ENCODE assay signal across 13 cellular contexts in the genomic region with DNA sequence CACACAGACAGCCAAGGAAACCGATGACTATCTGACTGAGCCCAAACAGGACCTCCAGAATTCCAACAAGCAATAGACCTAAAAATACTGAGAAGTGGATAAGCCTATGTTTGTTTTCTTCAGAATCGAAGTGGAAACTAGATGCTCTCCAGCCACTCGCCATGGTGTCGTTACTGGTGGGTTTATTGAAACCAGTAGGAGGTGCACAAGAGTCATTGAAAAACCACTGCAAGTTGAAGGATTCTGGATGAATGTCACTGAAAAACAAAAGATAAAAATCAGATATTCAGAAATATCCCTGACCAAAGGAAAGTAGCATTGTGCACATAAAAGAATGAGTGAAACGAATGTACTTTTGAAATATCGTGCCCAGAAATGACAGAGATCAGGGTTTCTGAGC. TPM values are rescaled to one million over a fixed set of nuclear protein-coding genes. Genes with fewer than 3 reads are reported as not detected.
A peak's percentile ranks its signal among the peaks of the same experiment; 100 is the strongest.
DNase-seq lines count a peak whose midpoint lies in the region; ATAC-seq and TF ChIP-seq lines count a peak whose summit lies in the region.
"Had no signal": no experiment of that assay in that cellular context is flagged by ENCODE, and none has a peak within 500 bp of the region (broad histone marks: within the 10 kb centered on the region; RNA-seq: fewer than 3 reads in every experiment).

No MANE protein-coding gene starts in this region.

- H3K4me2 ChIP-seq in neural progenitor cell, result no peak overlapping the region

- H3K4me3 ChIP-seq in neural progenitor cell, result no peak overlapping the region
- H3K4me3 ChIP-seq: esophagus muscularis mucosa, ovary, suprapubic skin had no signal

- H3K9ac ChIP-seq in neural progenitor cell, result no peak overlapping the region

- H3K27ac ChIP-seq in neural progenitor cell, result no peak overlapping the region
- H3K27ac ChIP-seq: esophagus muscularis mucosa, ovary, suprapubic skin had no signal

- H3K36me3 Mint-ChIP-seq in dendritic cell treated with granulocyte-macrophage colony-stimulating factor and Interleukin-4, amounts not matched to agents 40 ng/mL and 50 ng/mL, for 4 days (ENCODE audit: low read depth), result peaks cover 23% of the 10 kb centered on the region
- peaks cover 5% of the 10 kb centered on the region for H3K36me3 Mint-ChIP-seq in neural progenitor cell

- H3K4me1 Mint-ChIP-seq in dendritic cell treated with granulocyte-macrophage colony-stimulating factor and Interleukin-4, amounts not matched to agents 40 ng/mL and 50 ng/mL, for 4 days (ENCODE audit: low read depth), result peaks cover 21% of the 10 kb centered on the region
- H3K4me1 Mint-ChIP-seq in neural progenitor cell, result no peaks in the 10 kb centered on the region

- in situ Hi-C loops in GM13976 (cut with MboI; ENCODE audit: low sequenced_read_pairs, unreplicated experiment), result no loop called here

- TF ChIP-seq CTCF in GM12872 (IDR thresholded peaks at IDR 0.05; ENCODE audit: insufficient read depth, low read depth, low read length) (peak; percentile 39; the same call in 2 of the 3 replicates), neural progenitor cell (IDR thresholded peaks at IDR 0.05) (peak; percentile 44), GM13976 (IDR thresholded peaks at IDR 0.05; ENCODE audit: borderline replicate concordance, control extremely low read depth, extremely low read depth, insufficient read depth, missing control alignments) (no peak)

- H3K9me3 ChIP-seq in neural progenitor cell (ENCODE audit: low read depth), result no peaks in the 10 kb centered on the region
- H3K9me3 ChIP-seq: esophagus muscularis mucosa, ovary, suprapubic skin had no signal

- H3K4me1 ChIP-seq in neural progenitor cell, result no peaks in the 10 kb centered on the region

- H3F3A ChIP-seq in neural progenitor cell (ENCODE audit: low read depth), result no peaks in the 10 kb centered on the region

- H3K27me3 ChIP-seq in neural progenitor cell, result no peaks in the 10 kb centered on the region
- H3K27me3 ChIP-seq: esophagus muscularis mucosa, ovary, suprapubic skin had no signal

- intact Hi-C loops in dendritic cell treated with granulocyte-macrophage colony-stimulating factor and Interleukin-4, amounts not matched to agents 40 ng/mL and 50 ng/mL, for 4 days (cut with micrococcal nuclease), result loop anchor here (2.0 to 5.0 kb wide), 2 partner anchors 109 to 403 kb away; partner anchors contain the start of gene AGFG1

- DNase-seq in MV-4-11 (lab: John Stamatoyannopoulos, UW) (peak; percentile 12), neural progenitor cell (ENCODE audit: low spot score) (no peak), GM13976 (ENCODE audit: low spot score) (no peak), DMS53 (lab: John Stamatoyannopoulos, UW) (no peak)
- DNase-seq: EL, NCI-H1092 treated with DMSO at 0.1 percent for 48 hours, ovary had no signal

- H3K4me3 Mint-ChIP-seq in dendritic cell treated with granulocyte-macrophage colony-stimulating factor and Interleukin-4, amounts not matched to agents 40 ng/mL and 50 ng/mL, for 4 days, result no peak overlapping the region
- H3K4me3 Mint-ChIP-seq in neural progenitor cell, result no peak overlapping the region

- no peaks in the 10 kb centered on the region for H4K20me1 ChIP-seq in neural progenitor cell (ENCODE audit: low read depth)

- H3K27ac Mint-ChIP-seq in dendritic cell treated with granulocyte-macrophage colony-stimulating factor and Interleukin-4, amounts not matched to agents 40 ng/mL and 50 ng/mL, for 4 days, result peak overlapping the region; percentile 23
- no peak overlapping the region for H3K27ac Mint-ChIP-seq in neural progenitor cell

- no peaks in the 10 kb centered on the region for H3K36me3 ChIP-seq in neural progenitor cell
- H3K36me3 ChIP-seq: ovary had no signal

- H3K27me3 Mint-ChIP-seq in dendritic cell treated with granulocyte-macrophage colony-stimulating factor and Interleukin-4, amounts not matched to agents 40 ng/mL and 50 ng/mL, for 4 days, result no peaks in the 10 kb centered on the region
- H3K27me3 Mint-ChIP-seq in neural progenitor cell (ENCODE audit: insufficient read depth, low read depth), result peaks cover 4% of the 10 kb centered on the region

- ATAC-seq in HG02938 (IDR thresholded peaks at IDR 0.05; ENCODE audit: unreplicated experiment), result no peak

- H3K9me3 Mint-ChIP-seq in dendritic cell treated with granulocyte-macrophage colony-stimulating factor and Interleukin-4, amounts not matched to agents 40 ng/mL and 50 ng/mL, for 4 days, result no peaks in the 10 kb centered on the region
- H3K9me3 Mint-ChIP-seq in neural progenitor cell, result no peaks in the 10 kb centered on the region

- no peaks in the 10 kb centered on the region for H3K79me2 ChIP-seq in neural progenitor cell (ENCODE audit: low read depth)

- no peak overlapping the region for H2AFZ ChIP-seq in neural progenitor cell (replicated peaks)

RNA-seq across cellular contexts. Expression of gene TM4SF20, which starts 15.3 kb away (rescaled TPM):
- not detected in 2 replicates for total RNA-seq in neural progenitor cell (ENCODE audit: low replicate concordance)
- total RNA-seq: esophagus muscularis mucosa; T-helper 2 cell treated with Interferon-gamma antibody and Interleukin-4, amounts not matched to agents 100 ng/mL and 5 ng/mL, for 36 hours had no signal

RNA-seq across cellular contexts. Expression of gene SCYGR1, which starts 24.0 kb away (rescaled TPM):
- total RNA-seq in neural progenitor cell (ENCODE audit: low replicate concordance), result not detected in 2 replicates
- total RNA-seq: esophagus muscularis mucosa; ovary; suprapubic skin; T-helper 2 cell treated with Interferon-gamma antibody and Interleukin-4, amounts not matched to agents 100 ng/mL and 5 ng/mL, for 36 hours had no signal

RNA-seq across cellular contexts. Expression of gene MFF, which starts 38.7 kb away (rescaled TPM):
- total RNA-seq in neural progenitor cell (ENCODE audit: low replicate concordance), result 118 and 159 TPM in 2 replicates
